Comparison of ENCODE assay signal across 18 cellular contexts in the genomic region with DNA sequence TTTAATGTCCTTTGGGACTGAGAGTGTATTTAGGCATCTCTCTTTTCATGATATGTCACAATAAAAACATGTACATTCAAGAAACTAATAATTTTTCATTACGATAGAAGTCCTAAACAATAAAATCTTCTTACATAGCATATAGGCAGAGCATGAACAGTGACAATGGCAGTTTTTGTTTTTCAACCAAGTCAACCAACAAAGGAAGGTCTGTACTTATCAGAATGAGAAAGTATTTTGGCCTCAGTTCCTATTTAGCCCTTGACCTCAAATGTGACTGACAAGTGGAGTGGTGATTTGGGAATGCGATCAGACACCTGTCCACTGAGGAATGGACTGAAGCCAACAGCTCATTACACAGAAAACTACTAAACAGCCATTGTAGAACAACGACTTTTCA.
A peak's percentile ranks its signal among the peaks of the same experiment; 100 is the strongest.
DNase-seq lines count a peak whose midpoint lies in the region; ATAC-seq, FAIRE-seq and TF ChIP-seq lines count a peak whose summit lies in the region.
"Had no signal": no experiment of that assay in that cellular context is flagged by ENCODE, and none has a peak within 500 bp of the region (broad histone marks: within the 10 kb centered on the region; RNA-seq: fewer than 3 reads in every experiment).

No MANE protein-coding gene starts in this region.

- DNase-seq in A549 (ENCODE audit: low read depth in 1 of 2, low spot score in 1 of 2) (no peak), WTC11 (ENCODE audit: low spot score) (no peak), medulla oblongata (ENCODE audit: extremely low spot score) (peak; percentile 65), osteocyte (ENCODE audit: extremely low spot score, unreplicated experiment) (no peak)
- no peak for DNase-seq in stimulated activated CD4-positive, alpha-beta T cell treated with anti-CD3 and anti-CD28 coated beads, Interleukin-1b, Interleukin-23, amount 100 ng/mL, for 48 hours
- DNase-seq: AML-193; CD4-positive, CD25-positive, alpha-beta regulatory T cell; DMS153; DMS79 treated with DMSO at 0.1 percent for 48 hours; EL had no signal

- no peak overlapping the region; the same call in 1 of the 2 replicates for H3K9ac ChIP-seq in HUES48 (ENCODE audit: low read depth, low read length)
- H3K9ac ChIP-seq: BLaER1 treated with 17β-estradiol and CSF1 and Interleukin-3, amounts not matched to agents 10 nM and 100 nM had no signal

- H3K4me1 Mint-ChIP-seq in WTC11 (peaks cover 41% of the 10 kb centered on the region), osteocyte (ENCODE audit: unreplicated experiment) (no peaks in the 10 kb centered on the region)
- H3K4me1 Mint-ChIP-seq: CD4-positive, CD25-positive, alpha-beta regulatory T cell had no signal

- H3K36me3 Mint-ChIP-seq in WTC11 = peaks cover 2% of the 10 kb centered on the region
- H3K36me3 Mint-ChIP-seq in osteocyte (ENCODE audit: unreplicated experiment) = no peaks in the 10 kb centered on the region
- H3K36me3 Mint-ChIP-seq: CD4-positive, CD25-positive, alpha-beta regulatory T cell had no signal

- CTCF ChIA-PET in A549 (lab: Yijun Ruan, JAX) = no interaction called here
- CTCF ChIA-PET in WTC11 (lab: Charles Lee) = no interaction called here

- FAIRE-seq in A549 (lab: Jason Lieb, UNC) = peak; percentile 28
- FAIRE-seq: G401.6, GM12891, K562 had no signal

- H3K9me3 ChIP-seq in A549 = no peaks in the 10 kb centered on the region
- H3K9me3 ChIP-seq in HUES48 (ENCODE audit: control insufficient read depth, insufficient read depth, low read length) = no peaks in the 10 kb centered on the region
- H3K9me3 ChIP-seq: BLaER1 treated with 17β-estradiol and CSF1 and Interleukin-3, amounts not matched to agents 10 nM and 100 nM had no signal

- H3K36me3 ChIP-seq in HUES48 (ENCODE audit: control insufficient read depth, insufficient read depth, low read length) = no peaks in the 10 kb centered on the region
- H3K36me3 ChIP-seq: BLaER1 treated with 17β-estradiol and CSF1 and Interleukin-3, amounts not matched to agents 10 nM and 100 nM had no signal

- POLR2A ChIA-PET in A549 (lab: Yijun Ruan, JAX) = no interaction called here
- POLR2A ChIA-PET in WTC11 (lab: Charles Lee) = no interaction called here

- H3K27ac Mint-ChIP-seq in WTC11 = no peak overlapping the region
- no peak overlapping the region for H3K27ac Mint-ChIP-seq in osteocyte (ENCODE audit: unreplicated experiment)
- H3K27ac Mint-ChIP-seq: CD4-positive, CD25-positive, alpha-beta regulatory T cell had no signal

- H3K27ac ChIP-seq in A549 (no peak overlapping the region), HUES48 (ENCODE audit: low read depth, low read length) (peak overlapping the region; percentile 62)
- H3K27ac ChIP-seq: 22Rv1; BLaER1 treated with 17β-estradiol and CSF1 and Interleukin-3, amounts not matched to agents 10 nM and 100 nM had no signal

- TF ChIP-seq POLR2A in A549 (IDR thresholded peaks at IDR 0.05; ENCODE audit: low read length) = no peak

- 18% methylated on average over 3 of the region's 3 CpGs for WGBS in A549 (ENCODE audit: missing lambda C conversion rate)

- TF ChIP-seq CTCF in A549 (IDR thresholded peaks at IDR 0.05) (no peak), WTC11 (IDR thresholded peaks at IDR 0.05) (no peak), osteocyte (IDR thresholded peaks at IDR 0.05) (no peak)

- H3K27me3 ChIP-seq in HUES48 (ENCODE audit: control insufficient read depth, insufficient read depth, low read length) = no peaks in the 10 kb centered on the region
- H3K27me3 ChIP-seq: BLaER1 treated with 17β-estradiol and CSF1 and Interleukin-3, amounts not matched to agents 10 nM and 100 nM had no signal

- H3K4me1 ChIP-seq in A549 = no peaks in the 10 kb centered on the region
- peaks cover 29% of the 10 kb centered on the region for H3K4me1 ChIP-seq in HUES48 (ENCODE audit: control insufficient read depth, insufficient read depth, low read length)
- H3K4me1 ChIP-seq: BLaER1 treated with 17β-estradiol and CSF1 and Interleukin-3, amounts not matched to agents 10 nM and 100 nM had no signal

- H3K4me3 ChIP-seq in A549 = no peak overlapping the region
- H3K4me3 ChIP-seq in HUES48 (ENCODE audit: low read depth, low read length) = peak overlapping the region; percentile 17; the same call in 1 of the 2 replicates
- H3K4me3 ChIP-seq: BLaER1 treated with 17β-estradiol and CSF1 and Interleukin-3, amounts not matched to agents 10 nM and 100 nM; K562 had no signal

- H3K4me3 Mint-ChIP-seq in WTC11 (no peak overlapping the region), osteocyte (ENCODE audit: unreplicated experiment) (no peak overlapping the region)
- H3K4me3 Mint-ChIP-seq: CD4-positive, CD25-positive, alpha-beta regulatory T cell had no signal

- TF ChIP-seq RAD21 in A549 (conservative IDR thresholded peaks at IDR 0.05 in 1 of 2, IDR thresholded peaks at IDR 0.05 in 1 of 2) = no peak

- H3K4me2 ChIP-seq in A549 = no peak overlapping the region
- H3K4me2 ChIP-seq: BLaER1 treated with 17β-estradiol and CSF1 and Interleukin-3, amounts not matched to agents 10 nM and 100 nM had no signal

- no peaks in the 10 kb centered on the region for H3K27me3 Mint-ChIP-seq in WTC11 (ENCODE audit: low read depth)
- no peaks in the 10 kb centered on the region for H3K27me3 Mint-ChIP-seq in osteocyte (ENCODE audit: unreplicated experiment)
- H3K27me3 Mint-ChIP-seq: CD4-positive, CD25-positive, alpha-beta regulatory T cell had no signal

- H3K9me3 Mint-ChIP-seq in WTC11 (no peaks in the 10 kb centered on the region; the same call in 1 of the 2 replicates), osteocyte (ENCODE audit: unreplicated experiment) (no peaks in the 10 kb centered on the region)

- ATAC-seq in A549 (no peak), WTC11 (no peak), HG03432 (IDR thresholded peaks at IDR 0.05; ENCODE audit: unreplicated experiment) (no peak), GM19328 (IDR thresholded peaks at IDR 0.05; ENCODE audit: unreplicated experiment) (no peak)
- ATAC-seq: K562 had no signal

- no peak for TF ChIP-seq EP300 in A549 (IDR thresholded peaks at IDR 0.05)

TF ChIP-seq in A549, 52 proteins besides CTCF, POLR2A, EP300 and RAD21:
- no peak for TF ChIP-seq GATA3 (IDR thresholded peaks at IDR 0.05; ENCODE audit: borderline replicate concordance)
- TF ChIP-seq TP53 (CRISPR knock-in tag; IDR thresholded peaks at IDR 0.05) = no peak
- TF ChIP-seq MAX (IDR thresholded peaks at IDR 0.05) = no peak
- TF ChIP-seq EHMT2 (IDR thresholded peaks at IDR 0.05; ENCODE audit: low read depth) = no peak
- no peak for TF ChIP-seq PHF8 (IDR thresholded peaks at IDR 0.05; ENCODE audit: borderline replicate concordance, low read depth)
- TF ChIP-seq HDAC2 (IDR thresholded peaks at IDR 0.05) = no peak
- TF ChIP-seq BCL3 (IDR thresholded peaks at IDR 0.05) = no peak
- TF ChIP-seq CBX8 (IDR thresholded peaks at IDR 0.05) = no peak
- TF ChIP-seq POLR2AphosphoS2 (conservative IDR thresholded peaks at IDR 0.05; ENCODE audit: low read length) = no peak
- no peak for TF ChIP-seq CBX2 (IDR thresholded peaks at IDR 0.05; ENCODE audit: borderline replicate concordance, low read depth)

TF ChIP-seq in WTC11, 78 proteins besides CTCF, POLR2A, EP300 and RAD21:
- no peak for TF ChIP-seq ZNF232 (CRISPR knock-in tag; IDR thresholded peaks at IDR 0.05)
- TF ChIP-seq CREM (CRISPR knock-in tag; IDR thresholded peaks at IDR 0.05) = 0 out of 2 replicates have a peak, but pooled peaks have one; percentile 20
- no peak for TF ChIP-seq PRRX2 (CRISPR knock-in tag; IDR thresholded peaks at IDR 0.05)
